Comparison of ENCODE assay signal across 8 cellular contexts in genomic region chr19:55005684-55006488, GRCh38. TPM values are rescaled to one million over a fixed set of nuclear protein-coding genes. Genes with fewer than 3 reads are reported as not detected.
DNase-seq lines count a peak whose midpoint lies in the region; ATAC-seq and TF ChIP-seq lines count a peak whose summit lies in the region.

No MANE protein-coding gene starts in this region.

- peak; percentile 26 for TF ChIP-seq POLR2A in prostate gland (IDR thresholded peaks at IDR 0.05)

- H3K79me2 ChIP-seq in OCI-LY1 (ENCODE audit: insufficient read depth, low read length) = peaks cover 7% of the 10 kb centered on the region; the same call in 1 of the 2 replicates

- no peaks in the 10 kb centered on the region for H3F3A ChIP-seq in OCI-LY1 (ENCODE audit: insufficient read depth, low read length)

- peak overlapping the region; percentile 72 for H3K27ac ChIP-seq in OCI-LY1 (ENCODE audit: low read depth, low read length, poor library complexity, severe bottlenecking)
- no peak overlapping the region for H3K27ac ChIP-seq in prostate gland

- H3K9me3 ChIP-seq in OCI-LY1 (ENCODE audit: low read length) (peaks cover 10% of the 10 kb centered on the region; the same call in 1 of the 2 replicates), prostate gland (no peaks in the 10 kb centered on the region)

- peak overlapping the region; percentile 89 for H3K4me3 ChIP-seq in OCI-LY1 (ENCODE audit: low read depth, low read length, poor library complexity, severe bottlenecking)
- H3K4me3 ChIP-seq in prostate gland = peak overlapping the region; percentile 26 to 28

- H3K4me1 ChIP-seq in OCI-LY1 (ENCODE audit: insufficient read depth, low read length, severe bottlenecking) = peaks cover 23% of the 10 kb centered on the region
- no peaks in the 10 kb centered on the region for H3K4me1 ChIP-seq in prostate gland (replicated peaks)

- peak overlapping the region; percentile 66 for H2AFZ ChIP-seq in OCI-LY1 (ENCODE audit: low read length)

- no peaks in the 10 kb centered on the region for H4K20me1 ChIP-seq in OCI-LY1 (ENCODE audit: insufficient read depth, low read length)

- H3K4me2 ChIP-seq in OCI-LY1 (ENCODE audit: low read length) = peak overlapping the region; percentile 81

- TF ChIP-seq CTCF in OCI-LY1 (IDR thresholded peaks at IDR 0.05; ENCODE audit: low read length) = no peak
- no peak for TF ChIP-seq CTCF in prostate gland (IDR thresholded peaks at IDR 0.05)

- H3K36me3 ChIP-seq in OCI-LY1 (ENCODE audit: insufficient read depth, low read length) (peaks cover 5% of the 10 kb centered on the region; the same call in 1 of the 2 replicates), prostate gland (no peaks in the 10 kb centered on the region)

- intact Hi-C loops in prostate gland (cut with DNase I) = no loop called here

- peak; percentile 52 for ATAC-seq in HG03175 (IDR thresholded peaks at IDR 0.05; ENCODE audit: unreplicated experiment)
- no peak for ATAC-seq in GM18873 (IDR thresholded peaks at IDR 0.05; ENCODE audit: low FRiP score, unreplicated experiment)

- 63% methylated on average over 10 of the region's 10 CpGs for WGBS in prostate gland

- DNase-seq in GDM1 (lab: John Stamatoyannopoulos, UW) (peak; percentile 90), activated T-cell treated with anti-CD3 and anti-CD28 coated beads for 1 hour (ENCODE audit: low read depth) (peak; percentile 13), foreskin melanocyte (peak; percentile 11), prostate gland (ENCODE audit: low spot score) (no peak), T1000 (lab: John Stamatoyannopoulos, UW) (no peak)

- peak overlapping the region; percentile 72 for H3K9ac ChIP-seq in OCI-LY1 (ENCODE audit: low read length)

- H3K27me3 ChIP-seq in OCI-LY1 (ENCODE audit: insufficient read depth, low read length) (no peaks in the 10 kb centered on the region), prostate gland (replicated peaks; ENCODE audit: insufficient read depth) (no peaks in the 10 kb centered on the region)

- no peaks in the 10 kb centered on the region for H3K9me2 ChIP-seq in OCI-LY1 (ENCODE audit: low read depth, low read length)

RNA-seq across cellular contexts. Expression of gene GP6, which starts 32.2 kb away (rescaled TPM):
- under 1 TPM; 0.23 to 0.27 TPM for total RNA-seq in prostate gland

RNA-seq across cellular contexts. Expression of gene NLRP2, which starts 39.7 kb away (rescaled TPM):
- total RNA-seq in prostate gland = 10 to 100 TPM; 18.5 to 22.4 TPM

RNA-seq across cellular contexts. Expression of gene RDH13, which starts 57.1 kb away (rescaled TPM):
- total RNA-seq in prostate gland = 10 to 100 TPM; 29.8 to 32.8 TPM

RNA-seq across cellular contexts. Expression of gene NLRP7, which starts 58.6 kb away (rescaled TPM):
- total RNA-seq in prostate gland = 1 to 10 TPM in 1 of 2 donors, not detected in 1; 7.6 TPM

Comparison
In these comparisons a context has a peak if more than half of its experiments do, and no peak if none do; other contexts are left out.
1. DNase-seq: peak in GDM1 (single experiment), activated T-cell treated with anti-CD3 and anti-CD28 coated beads for 1 hour (single experiment) and foreskin melanocyte (single experiment); none in prostate gland (single experiment) and T1000 (single experiment).